ENCODE assay signal across 1 cellular context in the genomic region with DNA sequence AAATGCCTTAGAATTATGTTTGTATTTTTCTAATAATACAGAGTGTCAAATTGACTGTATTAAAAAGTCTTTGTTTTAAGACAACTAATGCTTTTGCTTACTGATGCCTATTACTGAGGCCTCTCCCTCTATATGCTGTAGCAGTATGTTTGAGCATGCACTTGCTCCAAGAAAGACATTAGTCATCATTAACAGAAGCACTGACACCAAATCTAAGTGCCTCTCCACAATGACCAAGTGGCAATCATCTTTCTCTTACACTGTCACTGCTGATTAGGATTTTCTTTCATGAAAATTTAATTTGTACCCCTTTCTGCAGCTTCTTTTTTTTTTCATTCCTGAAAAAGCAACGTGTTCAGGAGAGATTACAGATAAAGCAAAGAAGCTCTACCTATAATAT.
TF ChIP-seq lines count a peak whose summit lies in the region.

No MANE protein-coding gene starts in this region.

TF ChIP-seq in K562, 482 proteins besides CTCF, POLR2A, EP300 and RAD21 (continued from another document and continues in another):
- peak in 1 of 2 experiments; percentile 65; a peak in 1 of 4 replicates for TF ChIP-seq HDAC1 (IDR thresholded peaks at IDR 0.05)
- TF ChIP-seq DNMT1 (IDR thresholded peaks at IDR 0.05) = no peak
- TF ChIP-seq JUN (IDR thresholded peaks at IDR 0.05; ENCODE audit: borderline replicate concordance, low read depth, low read length) = no peak
- TF ChIP-seq JUN (CRISPR knock-in tag; IDR thresholded peaks at IDR 0.05; ENCODE audit: borderline replicate concordance) = no peak
- TF ChIP-seq RBM15 (IDR thresholded peaks at IDR 0.05; ENCODE audit: insufficient read depth, low read length) = no peak
- TF ChIP-seq ZBTB34 (CRISPR knock-in tag; IDR thresholded peaks at IDR 0.05) = no peak
- no peak for TF ChIP-seq CUX1 (CRISPR knock-in tag; IDR thresholded peaks at IDR 0.05)
- no peak for TF ChIP-seq ZNF780A (CRISPR knock-in tag; IDR thresholded peaks at IDR 0.05)
- TF ChIP-seq HCFC1 (IDR thresholded peaks at IDR 0.05; ENCODE audit: low read depth, low read length) = no peak
- TF ChIP-seq, protein P1, sequence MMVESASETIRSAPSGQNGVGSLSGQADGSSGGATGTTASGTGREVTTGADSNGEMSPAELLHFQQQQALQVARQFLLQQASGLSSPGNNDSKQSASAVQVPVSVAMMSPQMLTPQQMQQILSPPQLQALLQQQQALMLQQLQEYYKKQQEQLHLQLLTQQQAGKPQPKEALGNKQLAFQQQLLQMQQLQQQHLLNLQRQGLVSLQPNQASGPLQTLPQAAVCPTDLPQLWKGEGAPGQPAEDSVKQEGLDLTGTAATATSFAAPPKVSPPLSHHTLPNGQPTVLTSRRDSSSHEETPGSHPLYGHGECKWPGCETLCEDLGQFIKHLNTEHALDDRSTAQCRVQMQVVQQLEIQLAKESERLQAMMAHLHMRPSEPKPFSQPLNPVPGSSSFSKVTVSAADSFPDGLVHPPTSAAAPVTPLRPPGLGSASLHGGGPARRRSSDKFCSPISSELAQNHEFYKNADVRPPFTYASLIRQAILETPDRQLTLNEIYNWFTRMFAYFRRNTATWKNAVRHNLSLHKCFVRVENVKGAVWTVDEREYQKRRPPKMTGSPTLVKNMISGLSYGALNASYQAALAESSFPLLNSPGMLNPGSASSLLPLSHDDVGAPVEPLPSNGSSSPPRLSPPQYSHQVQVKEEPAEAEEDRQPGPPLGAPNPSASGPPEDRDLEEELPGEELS (CRISPR knock-in tag; IDR thresholded peaks at IDR 0.05; ENCODE audit: borderline replicate concordance) = no peak
- no peak for TF ChIP-seq COPS2 (conservative IDR thresholded peaks at IDR 0.05)
- TF ChIP-seq ZNF277 (CRISPR knock-in tag; IDR thresholded peaks at IDR 0.05; ENCODE audit: borderline replicate concordance) = no peak
- TF ChIP-seq TRIM28 (IDR thresholded peaks at IDR 0.05) = no peak
- TF ChIP-seq SAP30 (IDR thresholded peaks at IDR 0.05; ENCODE audit: borderline replicate concordance, insufficient read depth, low read depth, low read length, poor library complexity, severe bottlenecking) = no peak
- TF ChIP-seq ZC3H11A (IDR thresholded peaks at IDR 0.05; ENCODE audit: low read depth, low read length) = no peak
- TF ChIP-seq ZKSCAN8 (CRISPR knock-in tag; IDR thresholded peaks at IDR 0.05) = no peak
- TF ChIP-seq PTBP1 (IDR thresholded peaks at IDR 0.05; ENCODE audit: low read depth, low read length) = no peak
- TF ChIP-seq ZNF589 (CRISPR knock-in tag; IDR thresholded peaks at IDR 0.05; ENCODE audit: low read depth) = no peak
- TF ChIP-seq RBFOX2 (IDR thresholded peaks at IDR 0.05; ENCODE audit: low read depth, low read length) = no peak
- no peak for TF ChIP-seq IFI16 (CRISPR knock-in tag; IDR thresholded peaks at IDR 0.05)
- TF ChIP-seq ELF2 (CRISPR knock-in tag; IDR thresholded peaks at IDR 0.05) = no peak
- TF ChIP-seq NBN (IDR thresholded peaks at IDR 0.05; ENCODE audit: low read depth) = no peak
- no peak for TF ChIP-seq PHF8 (IDR thresholded peaks at IDR 0.05; ENCODE audit: borderline replicate concordance, low read length)
- no peak for TF ChIP-seq ILK (tag; IDR thresholded peaks at IDR 0.05; ENCODE audit: borderline replicate concordance, low read depth)
- TF ChIP-seq U2AF1 (optimal IDR thresholded peaks at IDR 0.05; ENCODE audit: low read depth, low read length) = no peak
- peak; percentile 30; the same call in 1 of the 2 replicates for TF ChIP-seq DPF2 (IDR thresholded peaks at IDR 0.05)
- TF ChIP-seq SMAD2 (IDR thresholded peaks at IDR 0.05; ENCODE audit: low read depth, low read length) = no peak
- no peak for TF ChIP-seq SNAPC5 (CRISPR knock-in tag; IDR thresholded peaks at IDR 0.05)
- no peak for TF ChIP-seq ELK3 (CRISPR knock-in tag; IDR thresholded peaks at IDR 0.05)
- no peak for TF ChIP-seq MITF (IDR thresholded peaks at IDR 0.05)
- TF ChIP-seq BRD4 (IDR thresholded peaks at IDR 0.05) = no peak
- no peak for TF ChIP-seq TRIM24 (IDR thresholded peaks at IDR 0.05)
- TF ChIP-seq PHTF2 (CRISPR knock-in tag; IDR thresholded peaks at IDR 0.05) = no peak
- TF ChIP-seq ZHX1 (conservative IDR thresholded peaks at IDR 0.05; ENCODE audit: low read length) = no peak
- no peak for TF ChIP-seq STAT5A (IDR thresholded peaks at IDR 0.05; ENCODE audit: borderline replicate concordance, low read length)
- no peak for TF ChIP-seq SNRNP70 (optimal IDR thresholded peaks at IDR 0.05; ENCODE audit: low read depth, low read length)
- TF ChIP-seq SIN3B (IDR thresholded peaks at IDR 0.05; ENCODE audit: low read depth) = no peak
- peak; percentile 81 for TF ChIP-seq MAFG (tag; conservative IDR thresholded peaks at IDR 0.05)
- TF ChIP-seq BMI1 (IDR thresholded peaks at IDR 0.05; ENCODE audit: low read length) = no peak
- TF ChIP-seq ZFPM2 (CRISPR knock-in tag; IDR thresholded peaks at IDR 0.05) = no peak
- no peak for TF ChIP-seq POLR2AphosphoS5 (IDR thresholded peaks at IDR 0.05; ENCODE audit: control insufficient read depth, insufficient read depth, low read depth, low read length)
- TF ChIP-seq ZNF316 (IDR thresholded peaks at IDR 0.05) = peak; percentile 95
- no peak for TF ChIP-seq HNRNPUL1 (IDR thresholded peaks at IDR 0.05; ENCODE audit: low read length)
- peak; percentile 36 to 46; a peak in 2 of 4 replicates for TF ChIP-seq KDM1A (IDR thresholded peaks at IDR 0.05)
- TF ChIP-seq ARID2 (IDR thresholded peaks at IDR 0.05) = no peak
- no peak for TF ChIP-seq ELF1 (tag; IDR thresholded peaks at IDR 0.05)
- TF ChIP-seq PHB (CRISPR knock-in tag; IDR thresholded peaks at IDR 0.05) = no peak
- TF ChIP-seq TAF7 (tag; IDR thresholded peaks at IDR 0.05) = no peak
- TF ChIP-seq RFX1 (IDR thresholded peaks at IDR 0.05) = no peak
- no peak for TF ChIP-seq EGR1 (conservative IDR thresholded peaks at IDR 0.05)
- TF ChIP-seq RBBP5 (IDR thresholded peaks at IDR 0.05; ENCODE audit: borderline replicate concordance, insufficient read depth, low read length, poor library complexity, severe bottlenecking) = no peak
- TF ChIP-seq NFXL1 (CRISPR knock-in tag; IDR thresholded peaks at IDR 0.05) = no peak
